Comparison of ENCODE assay signal across 26 cellular contexts in genomic region chr3:11546657-11547302, GRCh38.
DNase-seq lines count a peak whose midpoint lies in the region; ATAC-seq and TF ChIP-seq lines count a peak whose summit lies in the region.
"Had no signal": no experiment of that assay in that cellular context is flagged by ENCODE, and none has a peak within 500 bp of the region (broad histone marks: within the 10 kb centered on the region; RNA-seq: fewer than 3 reads in every experiment).

No MANE protein-coding gene starts in this region.

- H3K14ac ChIP-seq in IMR-90 (replicated peaks; ENCODE audit: low read depth, low read length), result no peak overlapping the region

- H3K4me1 ChIP-seq in CD8-positive, alpha-beta T cell (ENCODE audit: insufficient read depth, low read length), result no peaks in the 10 kb centered on the region
- peaks cover 12% of the 10 kb centered on the region for H3K4me1 ChIP-seq in IMR-90 (ENCODE audit: control insufficient read depth, insufficient read depth, low read length)
- H3K4me1 ChIP-seq: Peyer's patch had no signal

- BruUV-seq in IMR-90 (replicated peaks; lab: Mats Ljungman, UMichigan), result no TSS peak

- no peak for TF ChIP-seq POLR2A in IMR-90 (IDR thresholded peaks at IDR 0.05; ENCODE audit: low read depth, low read length)

- no peak overlapping the region for H4K91ac ChIP-seq in IMR-90 (ENCODE audit: insufficient read depth, low read depth, low read length)

- no peaks in the 10 kb centered on the region for H3K27me3 Mint-ChIP-seq in CD8-positive, alpha-beta T cell (ENCODE audit: low read depth)
- H3K27me3 Mint-ChIP-seq in endothelial cell (ENCODE audit: unreplicated experiment) (peaks cover 3% of the 10 kb centered on the region), osteocyte (ENCODE audit: unreplicated experiment) (no peaks in the 10 kb centered on the region)
- H3K27me3 Mint-ChIP-seq: activated CD8-positive, alpha-beta memory T cell treated with anti-CD3 and anti-CD28 coated beads, Interleukin-2, amount 10 ng/mL, durations not matched to agents 7 days and 5 days; activated naive CD8-positive, alpha-beta T cell; CD4-positive, alpha-beta T cell; central memory CD8-positive, alpha-beta T cell; stimulated activated naive CD8-positive, alpha-beta T cell treated with anti-CD3 and anti-CD28 coated beads, Interleukin-15, Interleukin-2, amounts not matched to agents 100 ng/mL and 50 ng/mL, for 24 hours had no signal

- no peak overlapping the region for H3K27ac ChIP-seq in CD8-positive, alpha-beta T cell (ENCODE audit: low read depth, low read length)
- no peak overlapping the region for H3K27ac ChIP-seq in IMR-90 (ENCODE audit: insufficient read depth, low read length)
- H3K27ac ChIP-seq: dorsolateral prefrontal cortex, lower lobe of right lung, Peyer's patch, SJCRH30 had no signal

- CTCF ChIA-PET in CD8-positive, alpha-beta T cell (lab: Charles Lee), result no interaction called here
- CTCF ChIA-PET in IMR-90 (lab: Yijun Ruan, JAX), result interaction anchor here (0.6 kb wide), 1 partner anchor 200 kb away, joined by 4 read pairs; no protein-coding TSS in a partner anchor

- no peak overlapping the region for H2BK120ac ChIP-seq in IMR-90 (ENCODE audit: low read depth, low read length)

- DNase-seq in CD8-positive, alpha-beta T cell, result no peak
- DNase-seq in IMR-90 (no peak), endothelial cell (ENCODE audit: low spot score) (no peak), osteocyte (ENCODE audit: extremely low spot score, unreplicated experiment) (no peak), DMS 273 (lab: John Stamatoyannopoulos, UW; ENCODE audit: unreplicated experiment) (no peak), putamen (ENCODE audit: low spot score) (no peak), NCI-H446 (lab: John Stamatoyannopoulos, UW) (no peak)
- DNase-seq: activated CD4-positive, alpha-beta T cell treated with anti-CD3 and anti-CD28 coated beads for 4 hours; activated CD8-positive, alpha-beta memory T cell treated with anti-CD3 and anti-CD28 coated beads, Interleukin-2, amount 10 ng/mL, durations not matched to agents 7 days and 5 days; CD4-positive, alpha-beta T cell; DMS153; glutamatergic neuron; KBM-7; lower lobe of right lung; MM.1S; NCI-H1417 treated with DMSO at 0.1 percent for 48 hours; NCI-H510A; Peyer's patch; retina; SJCRH30; trophoblast cell had no signal

- H3K9ac ChIP-seq in IMR-90 (ENCODE audit: low read depth, low read length), result no peak overlapping the region

- H2AK5ac ChIP-seq in IMR-90 (ENCODE audit: low read depth, low read length), result no peak overlapping the region

- no peak overlapping the region for H3K56ac ChIP-seq in IMR-90 (ENCODE audit: extremely low read depth, insufficient read depth, low read length)

- H3K4ac ChIP-seq in IMR-90 (ENCODE audit: low read depth, low read length), result no peak overlapping the region

- H3K27ac Mint-ChIP-seq in CD8-positive, alpha-beta T cell, result peak overlapping the region; percentile 22
- peak overlapping the region; percentile 67 for H3K27ac Mint-ChIP-seq in endothelial cell (ENCODE audit: unreplicated experiment)
- H3K27ac Mint-ChIP-seq in osteocyte (ENCODE audit: unreplicated experiment), result peak overlapping the region; percentile 45
- H3K27ac Mint-ChIP-seq: activated CD8-positive, alpha-beta memory T cell treated with anti-CD3 and anti-CD28 coated beads, Interleukin-2, amount 10 ng/mL, durations not matched to agents 7 days and 5 days; stimulated activated naive CD8-positive, alpha-beta T cell treated with anti-CD3 and anti-CD28 coated beads, Interleukin-15, Interleukin-2, amounts not matched to agents 100 ng/mL and 50 ng/mL, for 24 hours had no signal

- no peak for TF ChIP-seq CTCF in CD8-positive, alpha-beta T cell (IDR thresholded peaks at IDR 0.05)
- no peak for TF ChIP-seq CTCF in IMR-90 (conservative IDR thresholded peaks at IDR 0.05; ENCODE audit: low read depth, low read length)
- TF ChIP-seq CTCF in endothelial cell (IDR thresholded peaks at IDR 0.05; ENCODE audit: unreplicated experiment), result no peak
- TF ChIP-seq CTCF in osteocyte (IDR thresholded peaks at IDR 0.05), result no peak

- no peaks in the 10 kb centered on the region for H3K9me3 ChIP-seq in CD8-positive, alpha-beta T cell (ENCODE audit: low read length)
- H3K9me3 ChIP-seq in IMR-90 (ENCODE audit: control insufficient read depth, insufficient read depth, low read length), result no peaks in the 10 kb centered on the region
- H3K9me3 ChIP-seq: Peyer's patch, SJCRH30 had no signal

- dilution Hi-C loops in IMR-90 (cut with HindIII; ENCODE audit: low sequenced_read_pairs, unreplicated experiment), result no loop called here

- no peak overlapping the region for H3K18ac ChIP-seq in IMR-90 (ENCODE audit: low read depth, low read length)

- no peak overlapping the region for H3K4me3 Mint-ChIP-seq in CD8-positive, alpha-beta T cell
- H3K4me3 Mint-ChIP-seq in endothelial cell (ENCODE audit: unreplicated experiment) (no peak overlapping the region), osteocyte (ENCODE audit: unreplicated experiment) (no peak overlapping the region)
- H3K4me3 Mint-ChIP-seq: activated CD8-positive, alpha-beta memory T cell treated with anti-CD3 and anti-CD28 coated beads, Interleukin-2, amount 10 ng/mL, durations not matched to agents 7 days and 5 days; activated naive CD8-positive, alpha-beta T cell; CD4-positive, alpha-beta T cell; central memory CD8-positive, alpha-beta T cell; stimulated activated naive CD8-positive, alpha-beta T cell treated with anti-CD3 and anti-CD28 coated beads, Interleukin-15, Interleukin-2, amounts not matched to agents 100 ng/mL and 50 ng/mL, for 24 hours had no signal

- no peak overlapping the region for H3K4me3 ChIP-seq in CD8-positive, alpha-beta T cell (ENCODE audit: low read depth, low read length)
- H3K4me3 ChIP-seq in IMR-90 (ENCODE audit: insufficient read depth, low read depth, low read length), result no peak overlapping the region
- H3K4me3 ChIP-seq: dorsolateral prefrontal cortex, lower lobe of right lung, Peyer's patch, SJCRH30 had no signal

- no peaks in the 10 kb centered on the region for H3K9me3 Mint-ChIP-seq in CD8-positive, alpha-beta T cell
- no peaks in the 10 kb centered on the region for H3K9me3 Mint-ChIP-seq in endothelial cell (ENCODE audit: unreplicated experiment)
- H3K9me3 Mint-ChIP-seq in osteocyte (ENCODE audit: unreplicated experiment), result no peaks in the 10 kb centered on the region
- H3K9me3 Mint-ChIP-seq: CD4-positive, alpha-beta T cell; central memory CD8-positive, alpha-beta T cell had no signal

- no peaks in the 10 kb centered on the region for H3K36me3 Mint-ChIP-seq in CD8-positive, alpha-beta T cell
- H3K36me3 Mint-ChIP-seq in endothelial cell (ENCODE audit: low read depth, unreplicated experiment) (peaks cover 4% of the 10 kb centered on the region), osteocyte (ENCODE audit: unreplicated experiment) (peaks cover 12% of the 10 kb centered on the region)

- H3K4me1 Mint-ChIP-seq in CD8-positive, alpha-beta T cell (ENCODE audit: low read depth), result no peaks in the 10 kb centered on the region
- H3K4me1 Mint-ChIP-seq in endothelial cell (ENCODE audit: unreplicated experiment) (peaks cover 46% of the 10 kb centered on the region), osteocyte (ENCODE audit: unreplicated experiment) (peaks cover 50% of the 10 kb centered on the region)
- H3K4me1 Mint-ChIP-seq: activated CD8-positive, alpha-beta memory T cell treated with anti-CD3 and anti-CD28 coated beads, Interleukin-2, amount 10 ng/mL, durations not matched to agents 7 days and 5 days had no signal

- no peak overlapping the region for H3K23ac ChIP-seq in IMR-90 (ENCODE audit: low read depth, low read length)

- no peaks in the 10 kb centered on the region; the same call in 1 of the 2 replicates for H4K20me1 ChIP-seq in IMR-90 (ENCODE audit: insufficient read depth, low read length)

- H2BK5ac ChIP-seq in IMR-90 (ENCODE audit: low read depth, low read length, poor library complexity, severe bottlenecking), result no peak overlapping the region

- H2BK15ac ChIP-seq in IMR-90 (ENCODE audit: low read depth, low read length), result no peak overlapping the region

- TF ChIP-seq RAD21 in IMR-90 (IDR thresholded peaks at IDR 0.05; ENCODE audit: low read length), result no peak

- peaks cover 10% of the 10 kb centered on the region for H3K9me1 ChIP-seq in IMR-90 (ENCODE audit: insufficient read depth, low read length)

- H4K8ac ChIP-seq in IMR-90 (ENCODE audit: low read depth in 2 of 2, low read length in 2 of 2), result no peak overlapping the region

- 92% methylated on average over 4 of the region's 9 CpGs; no CpG with 5 or more reads in 1 of the 2 experiments for WGBS in IMR-90 (ENCODE audit: extremely low coverage in 2 of 2, insufficient read length in 1 of 2), 2 experiments

- H2AK9ac ChIP-seq in IMR-90 (replicated peaks; ENCODE audit: low read depth, low read length, poor library complexity), result peak overlapping the region; percentile 10

- H4K5ac ChIP-seq in IMR-90 (ENCODE audit: low read depth, low read length), result no peak overlapping the region

- H2AFZ ChIP-seq in IMR-90 (replicated peaks; ENCODE audit: low read length, poor library complexity), result no peak overlapping the region

- H3K4me2 ChIP-seq in IMR-90 (ENCODE audit: low read depth, low read length), result no peak overlapping the region

- no peaks in the 10 kb centered on the region for H3K36me3 ChIP-seq in CD8-positive, alpha-beta T cell (ENCODE audit: insufficient read depth, low read length)
- H3K36me3 ChIP-seq in IMR-90 (ENCODE audit: control insufficient read depth, insufficient read depth, low read length), result no peaks in the 10 kb centered on the region
- H3K36me3 ChIP-seq: lower lobe of right lung, Peyer's patch, SJCRH30 had no signal

- H2BK20ac ChIP-seq in IMR-90 (ENCODE audit: low read depth, low read length), result no peak overlapping the region

- H3K27me3 ChIP-seq in CD8-positive, alpha-beta T cell (ENCODE audit: insufficient read depth, low read length), result no peaks in the 10 kb centered on the region
- no peaks in the 10 kb centered on the region for H3K27me3 ChIP-seq in IMR-90 (ENCODE audit: control insufficient read depth, insufficient read depth, low read length)
- H3K27me3 ChIP-seq: dorsolateral prefrontal cortex, Peyer's patch, SJCRH30 had no signal

- H3K79me1 ChIP-seq in IMR-90 (ENCODE audit: low read depth in 1 of 2, low read length in 2 of 2), result peaks cover 6 to 48% of the 10 kb centered on the region in 2 experiments; a peak in 3 of 4 replicates

- no peak for ATAC-seq in CD8-positive, alpha-beta T cell
- ATAC-seq in IMR-90 (ENCODE audit: low read depth), result no peak
- no peak for ATAC-seq in HG03439 (IDR thresholded peaks at IDR 0.05; ENCODE audit: unreplicated experiment)
- ATAC-seq: activated CD8-positive, alpha-beta memory T cell treated with anti-CD3 and anti-CD28 coated beads, Interleukin-2, amount 10 ng/mL, durations not matched to agents 7 days and 5 days; lower lobe of right lung had no signal

- POLR2A ChIA-PET in CD8-positive, alpha-beta T cell (lab: Charles Lee), result no interaction called here
- POLR2A ChIA-PET in IMR-90 (lab: Charles Lee; ENCODE audit: unreplicated experiment), result no interaction called here

- in situ Hi-C loops in IMR-90 (cut with MboI; ENCODE audit: low sequenced_read_pairs), result no loop called here

- intact Hi-C loops in CD8-positive, alpha-beta T cell (cut with DNase I, micrococcal nuclease), result no loop called here
- intact Hi-C loops in IMR-90 (cut with micrococcal nuclease), result loop anchor here (5.0 kb wide), 1 partner anchor 164 kb away; no protein-coding TSS in a partner anchor
